Comparison of ENCODE assay signal across 26 cellular contexts in genomic region chr6:42778072-42778471, GRCh38. TPM values are rescaled to one million over a fixed set of nuclear protein-coding genes. Genes with fewer than 3 reads are reported as not detected.
DNase-seq lines count a peak whose midpoint lies in the region; ATAC-seq and TF ChIP-seq lines count a peak whose summit lies in the region.
"Had no signal": no experiment of that assay in that cellular context is flagged by ENCODE, and none has a peak within 500 bp of the region (broad histone marks: within the 10 kb centered on the region; RNA-seq: fewer than 3 reads in every experiment).

No MANE protein-coding gene starts in this region.

- H3K4me1 ChIP-seq in OCI-LY7 (ENCODE audit: insufficient read depth, low read length, poor library complexity, severe bottlenecking), result peaks cover 81% of the 10 kb centered on the region
- H3K4me1 ChIP-seq in effector memory CD4-positive, alpha-beta T cell (ENCODE audit: control insufficient read depth, insufficient read depth, low read length, poor library complexity, severe bottlenecking), result peaks cover 53% of the 10 kb centered on the region
- peaks cover 0 to 41% (median 4%) of the 10 kb centered on the region in 4 donors for H3K4me1 ChIP-seq in tibial nerve

- peak overlapping the region; percentile 92 for H3K27ac ChIP-seq in OCI-LY7 (ENCODE audit: low read depth, low read length, poor library complexity, severe bottlenecking)
- peak overlapping the region; percentile 1 for H3K27ac ChIP-seq in effector memory CD4-positive, alpha-beta T cell (ENCODE audit: insufficient read depth, low read length, poor library complexity, severe bottlenecking)
- H3K27ac ChIP-seq in tibial nerve, result peak overlapping the region in 3 of 4 donors; percentile 44 to 79 (median 57)
- H3K27ac ChIP-seq: epithelial cell of prostate had no signal

- no peaks in the 10 kb centered on the region for H3K9me2 ChIP-seq in OCI-LY7 (ENCODE audit: insufficient read depth, low read length)

- no peak for TF ChIP-seq EP300 in tibial nerve (IDR thresholded peaks at IDR 0.05)

- WGBS in tibial nerve, 2 donors, result 86 to 88% methylated on average over 2 of the region's 2 CpGs

- intact Hi-C loops in activated CD8-positive, alpha-beta T cell treated with anti-CD3 and anti-CD28 coated beads for 36 hours (cut with micrococcal nuclease), result no loop called here
- intact Hi-C loops in OCI-LY7 (cut with micrococcal nuclease; ENCODE audit: unreplicated experiment), result no loop called here

- peaks cover 74% of the 10 kb centered on the region; the same call in 1 of the 2 replicates for H3K79me2 ChIP-seq in OCI-LY7 (ENCODE audit: insufficient read depth, low read depth, low read length)

- H3K4me3 Mint-ChIP-seq in activated CD8-positive, alpha-beta T cell treated with anti-CD3 and anti-CD28 coated beads for 36 hours, result no peak overlapping the region
- no peak overlapping the region for H3K4me3 Mint-ChIP-seq in activated CD8-positive, alpha-beta T cell treated with anti-CD3 and anti-CD28 coated beads, Interleukin-2, amount 10 ng/mL, durations not matched to agents 7 days and 5 days
- H3K4me3 Mint-ChIP-seq in activated T-cell treated with anti-CD3 and anti-CD28 coated beads, Interleukin-2, amount 50 U/mL, for 72 hours, result no peak overlapping the region
- H3K4me3 Mint-ChIP-seq: activated CD4-positive, alpha-beta memory T cell treated with anti-CD3 and anti-CD28 coated beads, Interleukin-2, amount 10 ng/mL, durations not matched to agents 7 days and 5 days; activated naive CD4-positive, alpha-beta T cell treated with anti-CD3 and anti-CD28 coated beads for 36 hours had no signal

- no peaks in the 10 kb centered on the region for H3K36me3 ChIP-seq in OCI-LY7 (ENCODE audit: insufficient read depth, low read length)
- no peaks in the 10 kb centered on the region for H3K36me3 ChIP-seq in effector memory CD4-positive, alpha-beta T cell (ENCODE audit: control insufficient read depth, insufficient read depth, low read length)
- no peaks in the 10 kb centered on the region for H3K36me3 ChIP-seq in tibial nerve

- CTCF ChIA-PET in activated CD8-positive, alpha-beta T cell treated with anti-CD3 and anti-CD28 coated beads for 36 hours (lab: Charles Lee), result no interaction called here
- CTCF ChIA-PET in activated CD8-positive, alpha-beta T cell treated with anti-CD3 and anti-CD28 coated beads, Interleukin-2, amount 10 ng/mL, durations not matched to agents 7 days and 5 days (lab: Charles Lee), result no interaction called here
- CTCF ChIA-PET in OCI-LY7 (lab: Charles Lee; ENCODE audit: unreplicated experiment), result no interaction called here

- no peaks in the 10 kb centered on the region for H3K9me3 Mint-ChIP-seq in activated CD8-positive, alpha-beta T cell treated with anti-CD3 and anti-CD28 coated beads for 36 hours
- no peaks in the 10 kb centered on the region for H3K9me3 Mint-ChIP-seq in activated CD8-positive, alpha-beta T cell treated with anti-CD3 and anti-CD28 coated beads, Interleukin-2, amount 10 ng/mL, durations not matched to agents 7 days and 5 days (ENCODE audit: insufficient read depth)
- H3K9me3 Mint-ChIP-seq in activated T-cell treated with anti-CD3 and anti-CD28 coated beads, Interleukin-2, amount 50 U/mL, for 72 hours, result no peaks in the 10 kb centered on the region
- H3K9me3 Mint-ChIP-seq: activated CD4-positive, alpha-beta memory T cell treated with anti-CD3 and anti-CD28 coated beads, Interleukin-2, amount 10 ng/mL, durations not matched to agents 7 days and 5 days; activated naive CD4-positive, alpha-beta T cell treated with anti-CD3 and anti-CD28 coated beads for 36 hours had no signal

- H2AFZ ChIP-seq in OCI-LY7 (ENCODE audit: low read length), result peak overlapping the region; percentile 38; the same call in 1 of the 2 replicates

- DNase-seq in activated CD8-positive, alpha-beta T cell treated with anti-CD3 and anti-CD28 coated beads for 36 hours, result no peak
- DNase-seq in activated CD8-positive, alpha-beta T cell treated with anti-CD3 and anti-CD28 coated beads, Interleukin-2, amount 10 ng/mL, durations not matched to agents 7 days and 5 days, result no peak
- DNase-seq in OCI-LY7 (ENCODE audit: low spot score), result no peak
- no peak for DNase-seq in effector memory CD4-positive, alpha-beta T cell
- no peak for DNase-seq in tibial nerve (ENCODE audit: low spot score in 2 of 2)
- DNase-seq in activated T-cell treated with anti-CD3 and anti-CD28 coated beads, Interleukin-2, amount 50 U/mL, for 72 hours, result no peak
- DNase-seq in central memory CD4-positive, alpha-beta T cell, result no peak
- DNase-seq in activated gamma-delta T cell (lab: John Stamatoyannopoulos, UW), result no peak
- DNase-seq: activated CD4-positive, alpha-beta memory T cell treated with anti-CD3 and anti-CD28 coated beads, Interleukin-2, amount 10 ng/mL, durations not matched to agents 7 days and 5 days; activated CD4-positive, CD25-positive, alpha-beta regulatory T cell; activated naive CD4-positive, alpha-beta T cell treated with anti-CD3 and anti-CD28 coated beads for 36 hours; activated T-cell treated with anti-CD3 and anti-CD28 coated beads, Interleukin-2, amount 50 U/mL, for 1 hour; aorta; Calu3; left ventricle myocardium superior; mucosa of descending colon; NCI-H146; NCI-H510A treated with DMSO at 0.1 percent for 48 hours; NK-92 treated with Interleukin-12 subunit alpha and Interleukin-12 subunit beta, amount 100 ng/mL, for 24 hours; small intestine; stimulated activated CD4-positive, alpha-beta T cell treated with anti-CD3 and anti-CD28 coated beads, Interleukin-2, amount 100 ng/mL, for 48 hours; stimulated activated naive CD4-positive, alpha-beta T cell treated with Interleukin-2 at 50 U/mL for 16 hours; T1000 had no signal

- no peak for TF ChIP-seq POLR2A in tibial nerve (IDR thresholded peaks at IDR 0.05)

- H3K27ac Mint-ChIP-seq in activated CD8-positive, alpha-beta T cell treated with anti-CD3 and anti-CD28 coated beads for 36 hours, result peak overlapping the region; percentile 45
- H3K27ac Mint-ChIP-seq in activated CD8-positive, alpha-beta T cell treated with anti-CD3 and anti-CD28 coated beads, Interleukin-2, amount 10 ng/mL, durations not matched to agents 7 days and 5 days, result no peak overlapping the region
- no peak overlapping the region for H3K27ac Mint-ChIP-seq in activated T-cell treated with anti-CD3 and anti-CD28 coated beads, Interleukin-2, amount 50 U/mL, for 72 hours
- H3K27ac Mint-ChIP-seq: activated CD4-positive, alpha-beta memory T cell treated with anti-CD3 and anti-CD28 coated beads, Interleukin-2, amount 10 ng/mL, durations not matched to agents 7 days and 5 days had no signal

- peak overlapping the region; percentile 9 for H3K4me3 ChIP-seq in OCI-LY7 (ENCODE audit: low read depth, low read length, poor library complexity, severe bottlenecking)
- no peak overlapping the region for H3K4me3 ChIP-seq in effector memory CD4-positive, alpha-beta T cell (ENCODE audit: insufficient read depth, low read depth, low read length, poor library complexity, severe bottlenecking)
- no peak overlapping the region for H3K4me3 ChIP-seq in tibial nerve
- H3K4me3 ChIP-seq: mucosa of descending colon had no signal

- TF ChIP-seq CTCF in activated CD8-positive, alpha-beta T cell treated with anti-CD3 and anti-CD28 coated beads for 36 hours (IDR thresholded peaks at IDR 0.05), result no peak
- TF ChIP-seq CTCF in OCI-LY7 (conservative IDR thresholded peaks at IDR 0.05; ENCODE audit: low read length) (no peak), tibial nerve (IDR thresholded peaks at IDR 0.05) (no peak)

- H3K36me3 Mint-ChIP-seq in activated CD8-positive, alpha-beta T cell treated with anti-CD3 and anti-CD28 coated beads for 36 hours (ENCODE audit: low read depth), result peaks cover 3% of the 10 kb centered on the region
- H3K36me3 Mint-ChIP-seq in activated CD8-positive, alpha-beta T cell treated with anti-CD3 and anti-CD28 coated beads, Interleukin-2, amount 10 ng/mL, durations not matched to agents 7 days and 5 days (ENCODE audit: low read depth), result peaks cover 14% of the 10 kb centered on the region
- H3K36me3 Mint-ChIP-seq in activated T-cell treated with anti-CD3 and anti-CD28 coated beads, Interleukin-2, amount 50 U/mL, for 72 hours (ENCODE audit: insufficient read depth in 2 of 2), result peaks cover 1 to 4% of the 10 kb centered on the region in 2 donors

- H3K27me3 ChIP-seq in effector memory CD4-positive, alpha-beta T cell (replicated peaks; ENCODE audit: control insufficient read depth, insufficient read depth, low read length, poor library complexity, severe bottlenecking), result no peaks in the 10 kb centered on the region
- no peaks in the 10 kb centered on the region for H3K27me3 ChIP-seq in tibial nerve

- H3K9me3 ChIP-seq in OCI-LY7 (ENCODE audit: low read length) (no peaks in the 10 kb centered on the region), tibial nerve (no peaks in the 10 kb centered on the region)
- H3K9me3 ChIP-seq in effector memory CD4-positive, alpha-beta T cell (ENCODE audit: control insufficient read depth, low read length), result no peaks in the 10 kb centered on the region
- H3K9me3 ChIP-seq: mucosa of descending colon had no signal

- peak overlapping the region; percentile 75 for H3K4me2 ChIP-seq in OCI-LY7 (ENCODE audit: low read length)

- ATAC-seq in activated CD8-positive, alpha-beta T cell treated with anti-CD3 and anti-CD28 coated beads for 36 hours, result no peak
- no peak for ATAC-seq in activated CD8-positive, alpha-beta T cell treated with anti-CD3 and anti-CD28 coated beads, Interleukin-2, amount 10 ng/mL, durations not matched to agents 7 days and 5 days
- no peak for ATAC-seq in activated T-cell treated with anti-CD3 and anti-CD28 coated beads, Interleukin-2, amount 50 U/mL, for 72 hours (replicated peaks in 1 of 2)
- ATAC-seq: left ventricle myocardium superior had no signal

- H3K4me1 Mint-ChIP-seq in activated CD8-positive, alpha-beta T cell treated with anti-CD3 and anti-CD28 coated beads for 36 hours (ENCODE audit: low read depth), result peaks cover 57% of the 10 kb centered on the region
- H3K4me1 Mint-ChIP-seq in activated CD8-positive, alpha-beta T cell treated with anti-CD3 and anti-CD28 coated beads, Interleukin-2, amount 10 ng/mL, durations not matched to agents 7 days and 5 days (ENCODE audit: low read depth), result peaks cover 58% of the 10 kb centered on the region
- peaks cover 64% of the 10 kb centered on the region for H3K4me1 Mint-ChIP-seq in activated T-cell treated with anti-CD3 and anti-CD28 coated beads, Interleukin-2, amount 50 U/mL, for 72 hours (ENCODE audit: low read depth)

- H4K20me1 ChIP-seq in OCI-LY7 (ENCODE audit: insufficient read depth, low read length), result no peaks in the 10 kb centered on the region

- no TSS peak for BruUV-seq in OCI-LY7 (replicated peaks; lab: Mats Ljungman, UMichigan)

- POLR2A ChIA-PET in activated CD8-positive, alpha-beta T cell treated with anti-CD3 and anti-CD28 coated beads for 36 hours (lab: Charles Lee), result interaction anchor here (10.7 kb wide), 1 partner anchor 32 kb away, joined by 119 read pairs; the partner anchor contains the start of gene TBCC
- POLR2A ChIA-PET in activated CD8-positive, alpha-beta T cell treated with anti-CD3 and anti-CD28 coated beads, Interleukin-2, amount 10 ng/mL, durations not matched to agents 7 days and 5 days (lab: Charles Lee), result interaction anchor here (7.8 to 8.5 kb wide), 2 partner anchors 7 to 31 kb away, joined by 153 to 181 read pairs; partner anchors contain the start of gene TBCC
- POLR2A ChIA-PET in OCI-LY7 (lab: Charles Lee), result interaction anchor here (0.6 to 27.1 kb wide), 3 partner anchors 15 to 214 kb away, joined by 3 to 494 read pairs (median 3); partner anchors contain the start of genes TBCC and UBR2

- no peaks in the 10 kb centered on the region for H3K27me3 Mint-ChIP-seq in activated CD8-positive, alpha-beta T cell treated with anti-CD3 and anti-CD28 coated beads for 36 hours
- no peaks in the 10 kb centered on the region for H3K27me3 Mint-ChIP-seq in activated CD8-positive, alpha-beta T cell treated with anti-CD3 and anti-CD28 coated beads, Interleukin-2, amount 10 ng/mL, durations not matched to agents 7 days and 5 days (ENCODE audit: low read depth)
- no peaks in the 10 kb centered on the region for H3K27me3 Mint-ChIP-seq in activated T-cell treated with anti-CD3 and anti-CD28 coated beads, Interleukin-2, amount 50 U/mL, for 72 hours (ENCODE audit: low read depth)
- H3K27me3 Mint-ChIP-seq: activated CD4-positive, alpha-beta memory T cell treated with anti-CD3 and anti-CD28 coated beads, Interleukin-2, amount 10 ng/mL, durations not matched to agents 7 days and 5 days had no signal

RNA-seq across cellular contexts. Expression of gene BICRAL, which starts 3.8 kb away (rescaled TPM):
- 1 to 10 TPM; 9.7 to 9.8 TPM for total RNA-seq in activated CD8-positive, alpha-beta T cell treated with anti-CD3 and anti-CD28 coated beads for 36 hours
- total RNA-seq in activated CD8-positive, alpha-beta T cell treated with anti-CD3 and anti-CD28 coated beads, Interleukin-2, amount 10 ng/mL, durations not matched to agents 7 days and 5 days, result 10 to 100 TPM; 18.0 to 18.8 TPM
- total RNA-seq in OCI-LY7 (2014; rRNA removed; shearing (Covaris generic)), result 8.0 and 10.3 TPM in 2 replicates
- total RNA-seq in OCI-LY7 (2022) (25.7 and 27.8 TPM in 2 replicates), tibial nerve (10 to 100 TPM; 17.1 to 25.1 (median 23.2) TPM)
- total RNA-seq in activated T-cell treated with anti-CD3 and anti-CD28 coated beads, Interleukin-2, amount 50 U/mL, for 72 hours, result 10 to 100 TPM; 21.9 to 24.4 TPM

RNA-seq across cellular contexts. Expression of gene TBCC, which starts 32.2 kb away (rescaled TPM):
- total RNA-seq in activated CD8-positive, alpha-beta T cell treated with anti-CD3 and anti-CD28 coated beads for 36 hours, result 10 to 100 TPM; 16.0 to 16.3 TPM
- total RNA-seq in activated CD8-positive, alpha-beta T cell treated with anti-CD3 and anti-CD28 coated beads, Interleukin-2, amount 10 ng/mL, durations not matched to agents 7 days and 5 days, result 10 to 100 TPM; 26.7 to 29.1 TPM
- total RNA-seq in OCI-LY7 (2014; rRNA removed; shearing (Covaris generic)), result 118 and 136 TPM in 2 replicates
- total RNA-seq in OCI-LY7 (2022), result 69.2 and 78.0 TPM in 2 replicates
- total RNA-seq in tibial nerve, result 10 to 100 TPM; 20.7 to 29.4 (median 25.4) TPM
- 10 to 100 TPM; 24.3 to 25.3 TPM for total RNA-seq in activated T-cell treated with anti-CD3 and anti-CD28 coated beads, Interleukin-2, amount 50 U/mL, for 72 hours

RNA-seq across cellular contexts. Expression of gene PRPH2, which starts 55.7 kb away (rescaled TPM):
- not detected for total RNA-seq in activated CD8-positive, alpha-beta T cell treated with anti-CD3 and anti-CD28 coated beads for 36 hours
- not detected for total RNA-seq in activated CD8-positive, alpha-beta T cell treated with anti-CD3 and anti-CD28 coated beads, Interleukin-2, amount 10 ng/mL, durations not matched to agents 7 days and 5 days
- not detected in 2 replicates for total RNA-seq in OCI-LY7 (2014; rRNA removed; shearing (Covaris generic))
- total RNA-seq in OCI-LY7 (2022), result not detected in 2 replicates
- total RNA-seq in tibial nerve, result 1 to 10 TPM in 2 of 4 donors, under 1 TPM in 1, not detected in 1; 0.22 to 1.5 (median 1.2) TPM
- total RNA-seq in activated T-cell treated with anti-CD3 and anti-CD28 coated beads, Interleukin-2, amount 50 U/mL, for 72 hours, result under 1 TPM in 1 of 2 donors, not detected in 1; 0.14 TPM
- total RNA-seq: A172; activated CD4-positive, alpha-beta memory T cell treated with anti-CD3 and anti-CD28 coated beads, Interleukin-2, amount 10 ng/mL, durations not matched to agents 7 days and 5 days; activated naive CD4-positive, alpha-beta T cell treated with anti-CD3 and anti-CD28 coated beads for 36 hours; Calu3; H4 had no signal

Comparison
In these comparisons a context has a peak if more than half of its experiments do, and no peak if none do; other contexts are left out.
1. H3K27ac ChIP-seq: peak in every context shown above with its lines; median percentile 92 in OCI-LY7; 57 in tibial nerve; 1 in effector memory CD4-positive, alpha-beta T cell.